In genomic region chr11:10651579-10652361, GRCh38 we compare ENCODE assay signal across 11 cellular contexts. TPM values are rescaled to one million over a fixed set of nuclear protein-coding genes. Genes with fewer than 3 reads are reported as not detected.
DNase-seq lines count a peak whose midpoint lies in the region; ATAC-seq and TF ChIP-seq lines count a peak whose summit lies in the region.
"Had no signal": no experiment of that assay in that cellular context is flagged by ENCODE, and none has a peak within 500 bp of the region (broad histone marks: within the 10 kb centered on the region; RNA-seq: fewer than 3 reads in every experiment).

No MANE protein-coding gene starts in this region.

- no peak for TF ChIP-seq CTCF in heart right ventricle (IDR thresholded peaks at IDR 0.05)
- TF ChIP-seq CTCF in right atrium auricular region (IDR thresholded peaks at IDR 0.05) = no peak
- TF ChIP-seq CTCF in ascending aorta (IDR thresholded peaks at IDR 0.05) = no peak

- H3K4me3 ChIP-seq in heart right ventricle (no peak overlapping the region), right atrium auricular region (no peak overlapping the region), ascending aorta (no peak overlapping the region), muscle layer of colon (ENCODE audit: low read depth in 1 of 2, low read length in 2 of 2) (no peak overlapping the region), mesendoderm (ENCODE audit: low read length) (no peak overlapping the region)
- H3K4me3 ChIP-seq: skin epidermis had no signal

- DNase-seq in heart right ventricle (no peak), right atrium auricular region (ENCODE audit: low spot score) (no peak), ascending aorta (ENCODE audit: low spot score in 2 of 2) (peak in 1 of 2 donors; percentile 76), NCI-H446 (lab: John Stamatoyannopoulos, UW) (no peak), AG08396 (ENCODE audit: low spot score) (no peak), mesendoderm (no peak)
- DNase-seq: ACHN, COR-L47 had no signal

- no peaks in the 10 kb centered on the region for H3K79me1 ChIP-seq in mesendoderm (ENCODE audit: low read length)

- WGBS in heart right ventricle, 2 donors = 77 to 78% methylated on average over 15 of the region's 15 CpGs
- WGBS in mesendoderm (ENCODE audit: extremely low coverage, insufficient coverage, low lambda C conversion rate) = no CpG with 5 or more reads among the region's 15 CpGs

- no peaks in the 10 kb centered on the region for H3K79me2 ChIP-seq in mesendoderm (ENCODE audit: control insufficient read depth, insufficient read depth, low read length)

- H4K8ac ChIP-seq in mesendoderm (ENCODE audit: low read depth, low read length) = no peak overlapping the region

- ATAC-seq in heart right ventricle (peak in 6 of 8 donors; percentile 13 to 67 (median 38)), GM19395 (IDR thresholded peaks at IDR 0.05; ENCODE audit: unreplicated experiment) (no peak)

- H2AK5ac ChIP-seq in mesendoderm (ENCODE audit: low read length) = no peak overlapping the region

- no peak overlapping the region for H2BK15ac ChIP-seq in mesendoderm (replicated peaks; ENCODE audit: low read depth)

- no peaks in the 10 kb centered on the region for H3K27me3 ChIP-seq in heart right ventricle
- no peaks in the 10 kb centered on the region for H3K27me3 ChIP-seq in right atrium auricular region
- H3K27me3 ChIP-seq in ascending aorta = no peaks in the 10 kb centered on the region
- H3K27me3 ChIP-seq in muscle layer of colon (ENCODE audit: control insufficient read depth in 1 of 2, insufficient read depth in 2 of 2, low read length in 2 of 2) = no peaks in the 10 kb centered on the region
- no peaks in the 10 kb centered on the region for H3K27me3 ChIP-seq in mesendoderm (ENCODE audit: insufficient read depth, low read length, poor library complexity)

- H3K9ac ChIP-seq in muscle layer of colon (ENCODE audit: low read length) (no peak overlapping the region), mesendoderm (ENCODE audit: low read length) (no peak overlapping the region)

- H2BK120ac ChIP-seq in mesendoderm (ENCODE audit: low read depth, low read length) = no peak overlapping the region

- H3K9me3 ChIP-seq in heart right ventricle = no peaks in the 10 kb centered on the region
- H3K9me3 ChIP-seq in right atrium auricular region = no peaks in the 10 kb centered on the region
- no peaks in the 10 kb centered on the region for H3K9me3 ChIP-seq in ascending aorta
- no peaks in the 10 kb centered on the region for H3K9me3 ChIP-seq in muscle layer of colon (ENCODE audit: low read length)

- H3K27ac ChIP-seq in heart right ventricle (peak overlapping the region in 5 of 10 donors; percentile 32 to 70 (median 42)), right atrium auricular region (no peak overlapping the region), ascending aorta (peak overlapping the region; percentile 88 to 93), muscle layer of colon (ENCODE audit: low read depth, low read length) (peak overlapping the region; percentile 31), mesendoderm (ENCODE audit: low read depth, low read length) (no peak overlapping the region)

- no peak overlapping the region for H3K23ac ChIP-seq in mesendoderm (ENCODE audit: low read length)

- H2BK5ac ChIP-seq in mesendoderm (ENCODE audit: low read length) = no peak overlapping the region

- intact Hi-C loops in heart right ventricle (cut with DNase I) (loop anchor here (5.0 to 10.0 kb wide), 9 partner anchors 69 to 247 kb away; no protein-coding TSS in a partner anchor), ascending aorta (cut with DNase I) (no loop called here)

- no peak overlapping the region for H3K56ac ChIP-seq in mesendoderm (ENCODE audit: low read length)

- H3K4me2 ChIP-seq in mesendoderm (ENCODE audit: low read length) = no peak overlapping the region

- no peak overlapping the region for H3K18ac ChIP-seq in mesendoderm (ENCODE audit: low read length)

- H3K4me1 ChIP-seq in heart right ventricle (peaks cover under 1 to 52% (median 11%) of the 10 kb centered on the region in 9 donors), right atrium auricular region (peaks cover 0 to 31% of the 10 kb centered on the region in 2 donors), ascending aorta (peaks cover 22 to 73% of the 10 kb centered on the region in 2 donors), muscle layer of colon (ENCODE audit: insufficient read depth, low read length) (peaks cover 69% of the 10 kb centered on the region), mesendoderm (ENCODE audit: control insufficient read depth, low read depth, low read length) (no peaks in the 10 kb centered on the region)

- no peak overlapping the region for H4K5ac ChIP-seq in mesendoderm (ENCODE audit: low read length)

- H3K36me3 ChIP-seq in heart right ventricle = no peaks in the 10 kb centered on the region
- no peaks in the 10 kb centered on the region for H3K36me3 ChIP-seq in right atrium auricular region
- H3K36me3 ChIP-seq in ascending aorta = peaks cover 28 to 56% of the 10 kb centered on the region in 2 donors
- H3K36me3 ChIP-seq in muscle layer of colon (ENCODE audit: insufficient read depth, low read length) = peaks cover 20% of the 10 kb centered on the region
- H3K36me3 ChIP-seq in mesendoderm (ENCODE audit: control insufficient read depth, insufficient read depth, low read length) = no peaks in the 10 kb centered on the region

- no peak overlapping the region for H3K4ac ChIP-seq in mesendoderm (ENCODE audit: low read depth, low read length)

RNA-seq across cellular contexts. Expression of gene IRAG1, which starts 41.8 kb away (rescaled TPM):
- 1 to 10 TPM; 2.5 to 8.3 (median 5.3) TPM for total RNA-seq in heart right ventricle
- polyA plus RNA-seq in heart right ventricle = 1 to 10 TPM; 4.2 to 4.6 TPM
- 10 to 100 TPM in 1 of 2 donors, 1 to 10 TPM in 1; 4.6 to 10.9 TPM for total RNA-seq in right atrium auricular region
- total RNA-seq in ascending aorta = 236 TPM
- 0.79 TPM for polyA plus RNA-seq in mesendoderm (2013, experiment 1 of 2)
- 0.80 TPM for polyA plus RNA-seq in mesendoderm (2013, experiment 2 of 2)

Comparison
In these comparisons a context has a peak if more than half of its experiments do, and no peak if none do; other contexts are left out.
1. H3K27ac ChIP-seq: peak in ascending aorta (2 of 2) and muscle layer of colon (single experiment); none in right atrium auricular region (0 of 2) and mesendoderm (single experiment).
2. RNA of gene IRAG1, which starts 41.8 kb away (total RNA-seq): 236 TPM in ascending aorta (single experiment); 4.6 to 10.9 TPM in right atrium auricular region and 2.5 to 8.3 TPM in heart right ventricle; every median in the first group is over 10 times any median in the second.